8 cellular contexts compared by ENCODE assay signal in genomic region chr5:52989025-52989780, GRCh38. TPM values are rescaled to one million over a fixed set of nuclear protein-coding genes. Genes with fewer than 3 reads are reported as not detected.
A peak's percentile ranks its signal among the peaks of the same experiment; 100 is the strongest.
DNase-seq lines count a peak whose midpoint lies in the region; ATAC-seq and TF ChIP-seq lines count a peak whose summit lies in the region.

Gene ITGA2 (plus strand): TSS chr5:52989352. CDS start chr5:52989469, 117 bp downstream.

- H3K27ac ChIP-seq in 22Rv1, result peak within 1 kb of the TSS; percentile 67

- peaks cover 1% of the 10 kb centered on the region for H3K36me3 Mint-ChIP-seq in chondrocyte (ENCODE audit: low read depth)

- no peak within 1 kb of the TSS for H3K27ac Mint-ChIP-seq in chondrocyte (ENCODE audit: unreplicated experiment)

- peaks cover 18% of the 10 kb centered on the region for H3K4me1 Mint-ChIP-seq in chondrocyte (ENCODE audit: low read depth)

- H3K4me3 Mint-ChIP-seq in chondrocyte (ENCODE audit: unreplicated experiment), result peak within 1 kb of the TSS; percentile 72

- peaks cover 11% of the 10 kb centered on the region for H3K27me3 Mint-ChIP-seq in chondrocyte (ENCODE audit: low read depth)

- TF ChIP-seq CTCF in 22Rv1 (IDR thresholded peaks at IDR 0.05) (no peak), chondrocyte (IDR thresholded peaks at IDR 0.05) (no peak)

- peak; percentile 53 for ATAC-seq in GM18907 (IDR thresholded peaks at IDR 0.05; ENCODE audit: unreplicated experiment)
- ATAC-seq in HG03460 (IDR thresholded peaks at IDR 0.05; ENCODE audit: unreplicated experiment), result peak; percentile 46
- ATAC-seq in GM18867 (IDR thresholded peaks at IDR 0.05; ENCODE audit: unreplicated experiment), result no peak

- H3K9me3 Mint-ChIP-seq in chondrocyte (ENCODE audit: low read depth), result peaks cover 3% of the 10 kb centered on the region

- DNase-seq in T-helper 2 cell (peak in 3 of 5 experiments; percentile 4 to 25 (median 9)), chondrocyte (ENCODE audit: low spot score) (peak; percentile 83), kidney tubule cell (ENCODE audit: low spot score) (peak; percentile 83)
- DNase-seq in stimulated activated CD4-positive, alpha-beta T cell treated with anti-CD3 and anti-CD28 coated beads, Interleukin-2, amount 100 ng/mL, for 24 hours, result peak; percentile 31 to 48

RNA-seq across cellular contexts. Expression of gene ITGA2, which starts in this region (rescaled TPM):
- 0.79 to 1.6 TPM (median 1.0 TPM) in 3 replicates for total RNA-seq in chondrocyte

Comparison
In these comparisons a context has a peak if more than half of its experiments do, and no peak if none do; other contexts are left out.
1. DNase-seq: peak in every context shown above with its lines; median percentile 83 in chondrocyte; 83 in kidney tubule cell; 40 in stimulated activated CD4-positive, alpha-beta T cell treated with anti-CD3 and anti-CD28 coated beads, Interleukin-2, amount 100 ng/mL, for 24 hours; 9 in T-helper 2 cell.